ENCODE assay signal across 8 cellular contexts in the genomic region with DNA sequence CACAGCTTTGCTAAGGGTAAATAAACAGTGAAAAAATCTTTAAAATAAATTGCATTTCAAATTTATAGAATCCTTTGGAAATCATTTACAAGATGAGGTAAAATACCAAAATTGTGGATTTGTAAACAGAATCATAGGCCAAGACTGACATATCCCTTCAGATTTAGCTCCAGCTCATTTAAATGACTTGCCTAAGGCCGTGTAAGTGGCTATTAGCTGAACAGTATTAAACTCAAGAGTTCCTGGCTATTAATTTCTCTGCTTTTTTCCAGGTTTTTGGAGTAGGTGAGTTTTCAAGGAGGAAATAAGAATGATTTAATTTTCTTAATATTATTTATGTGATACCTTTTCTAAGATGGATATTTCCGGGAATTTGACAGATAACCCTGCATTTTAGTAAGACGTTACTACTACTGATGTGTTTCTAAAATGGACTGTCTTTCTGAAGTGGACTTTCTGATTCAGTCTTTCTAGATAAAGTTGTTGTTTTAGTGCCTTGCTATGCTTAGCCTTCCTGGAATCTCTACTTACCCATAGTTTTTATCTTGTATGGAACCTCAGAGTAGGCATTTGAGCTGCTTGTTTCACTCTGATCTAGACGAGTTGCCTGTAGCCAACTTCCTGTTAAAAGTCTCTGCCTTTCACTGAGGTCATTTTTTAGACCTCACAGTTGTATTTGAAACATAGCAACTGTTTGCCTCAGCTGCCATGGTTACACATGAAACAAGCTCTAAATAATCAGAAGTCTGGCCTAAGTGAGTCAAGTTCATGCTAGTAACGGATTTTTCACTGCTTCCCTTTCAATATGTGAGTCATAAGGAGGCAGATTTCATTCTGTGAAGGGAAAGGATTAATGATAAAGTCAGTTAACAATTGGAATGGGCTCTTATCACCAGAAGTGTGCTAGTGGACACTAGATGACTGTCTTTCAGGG.
A peak's percentile ranks its signal among the peaks of the same experiment; 100 is the strongest.
DNase-seq lines count a peak whose midpoint lies in the region; ATAC-seq, FAIRE-seq and TF ChIP-seq lines count a peak whose summit lies in the region.

No MANE protein-coding gene starts in this region.

- peak overlapping the region; percentile 96 for H3K27ac Mint-ChIP-seq in activated naive CD8-positive, alpha-beta T cell treated with anti-CD3 and anti-CD28 coated beads for 36 hours

- H3K27ac ChIP-seq in left ventricle myocardium inferior (replicated peaks) (peak overlapping the region; percentile 84), small intestine (ENCODE audit: low read depth in 1 of 2, low read length in 1 of 2) (peak overlapping the region; percentile 41 to 91)

- TF ChIP-seq CTCF in left ventricle myocardium inferior (IDR thresholded peaks at IDR 0.05; ENCODE audit: borderline replicate concordance) (no peak), BE2C (IDR thresholded peaks at IDR 0.05; ENCODE audit: low read depth, low read length) (no peak)

- no peaks in the 10 kb centered on the region for H3K27me3 Mint-ChIP-seq in activated naive CD8-positive, alpha-beta T cell treated with anti-CD3 and anti-CD28 coated beads for 36 hours

- peaks cover 30% of the 10 kb centered on the region for H3K4me1 Mint-ChIP-seq in activated naive CD8-positive, alpha-beta T cell treated with anti-CD3 and anti-CD28 coated beads for 36 hours

- H3K4me3 ChIP-seq in left ventricle myocardium inferior, result peak overlapping the region; percentile 4
- no peak overlapping the region for H3K4me3 ChIP-seq in small intestine (ENCODE audit: low read depth in 1 of 2, low read length in 2 of 2)
- H3K4me3 ChIP-seq in BE2C (ENCODE audit: low read depth, low read length), result no peak overlapping the region

- peaks cover 2% of the 10 kb centered on the region for H3K9me3 Mint-ChIP-seq in activated naive CD8-positive, alpha-beta T cell treated with anti-CD3 and anti-CD28 coated beads for 36 hours

- WGBS in small intestine, 3 donors, result 23 to 29% (median 24%) methylated on average over 5 of the region's 5 CpGs

- intact Hi-C loops in left ventricle myocardium inferior (cut with micrococcal nuclease), result no loop called here

- ATAC-seq in HG02759 (IDR thresholded peaks at IDR 0.05; ENCODE audit: unreplicated experiment), result peak; percentile 90

- H3K9me3 ChIP-seq in left ventricle myocardium inferior (replicated peaks) (no peaks in the 10 kb centered on the region), small intestine (ENCODE audit: control insufficient read depth, low read depth) (no peaks in the 10 kb centered on the region), BE2C (no peaks in the 10 kb centered on the region)

- H3K36me3 ChIP-seq in left ventricle myocardium inferior (peaks cover 64% of the 10 kb centered on the region), small intestine (ENCODE audit: control insufficient read depth in 2 of 2, insufficient read depth in 2 of 2, low read length in 2 of 2) (peaks cover 9 to 26% of the 10 kb centered on the region in 2 donors), BE2C (peaks cover 32% of the 10 kb centered on the region)

- H3K36me3 Mint-ChIP-seq in activated naive CD8-positive, alpha-beta T cell treated with anti-CD3 and anti-CD28 coated beads for 36 hours, result peaks cover 58% of the 10 kb centered on the region

- DNase-seq in activated CD4-positive, CD25-positive, alpha-beta regulatory T cell treated with anti-CD3 and anti-CD28 coated beads, Interleukin-2, amount 50 U/mL, for 16 hours (ENCODE audit: low read depth, low spot score), result peak; percentile 53
- DNase-seq in activated CD4-positive, CD25-positive, alpha-beta regulatory T cell treated with anti-CD3 and anti-CD28 coated beads, Interleukin-2, amount 50 U/mL, for 72 hours, result no peak
- DNase-seq in NCI-H774 (lab: John Stamatoyannopoulos, UW), result peak; percentile 6
- DNase-seq in activated naive CD8-positive, alpha-beta T cell treated with anti-CD3 and anti-CD28 coated beads for 36 hours, result peak; percentile 61
- no peak for DNase-seq in left ventricle myocardium inferior
- peak; percentile 77 for DNase-seq in small intestine
- no peak for DNase-seq in BE2C

- peak overlapping the region; percentile 52 for H3K4me3 Mint-ChIP-seq in activated naive CD8-positive, alpha-beta T cell treated with anti-CD3 and anti-CD28 coated beads for 36 hours

- peak; percentile 15 for FAIRE-seq in small intestine (lab: Jason Lieb, UNC)

- H3K4me1 ChIP-seq in left ventricle myocardium inferior (peaks cover 66% of the 10 kb centered on the region), small intestine (ENCODE audit: control insufficient read depth in 2 of 2, insufficient read depth in 1 of 2, low read depth in 1 of 2, low read length in 1 of 2) (peaks cover 0 to 6% of the 10 kb centered on the region in 2 donors), BE2C (no peaks in the 10 kb centered on the region)

- no peaks in the 10 kb centered on the region for H3K27me3 ChIP-seq in left ventricle myocardium inferior (ENCODE audit: low read depth)
- H3K27me3 ChIP-seq in small intestine (ENCODE audit: control insufficient read depth in 2 of 2, insufficient read depth in 2 of 2, low read length in 2 of 2), result no peaks in the 10 kb centered on the region
- no peaks in the 10 kb centered on the region for H3K27me3 ChIP-seq in BE2C

Comparison
In these comparisons a context has a peak if more than half of its experiments do, and no peak if none do; other contexts are left out.
1. DNase-seq: peak in activated CD4-positive, CD25-positive, alpha-beta regulatory T cell treated with anti-CD3 and anti-CD28 coated beads, Interleukin-2, amount 50 U/mL, for 16 hours (single experiment), NCI-H774 (single experiment), activated naive CD8-positive, alpha-beta T cell treated with anti-CD3 and anti-CD28 coated beads for 36 hours (single experiment) and small intestine (single experiment); none in activated CD4-positive, CD25-positive, alpha-beta regulatory T cell treated with anti-CD3 and anti-CD28 coated beads, Interleukin-2, amount 50 U/mL, for 72 hours (single experiment), left ventricle myocardium inferior (single experiment) and BE2C (single experiment).